8 cellular contexts compared by ENCODE assay signal in the genomic region with DNA sequence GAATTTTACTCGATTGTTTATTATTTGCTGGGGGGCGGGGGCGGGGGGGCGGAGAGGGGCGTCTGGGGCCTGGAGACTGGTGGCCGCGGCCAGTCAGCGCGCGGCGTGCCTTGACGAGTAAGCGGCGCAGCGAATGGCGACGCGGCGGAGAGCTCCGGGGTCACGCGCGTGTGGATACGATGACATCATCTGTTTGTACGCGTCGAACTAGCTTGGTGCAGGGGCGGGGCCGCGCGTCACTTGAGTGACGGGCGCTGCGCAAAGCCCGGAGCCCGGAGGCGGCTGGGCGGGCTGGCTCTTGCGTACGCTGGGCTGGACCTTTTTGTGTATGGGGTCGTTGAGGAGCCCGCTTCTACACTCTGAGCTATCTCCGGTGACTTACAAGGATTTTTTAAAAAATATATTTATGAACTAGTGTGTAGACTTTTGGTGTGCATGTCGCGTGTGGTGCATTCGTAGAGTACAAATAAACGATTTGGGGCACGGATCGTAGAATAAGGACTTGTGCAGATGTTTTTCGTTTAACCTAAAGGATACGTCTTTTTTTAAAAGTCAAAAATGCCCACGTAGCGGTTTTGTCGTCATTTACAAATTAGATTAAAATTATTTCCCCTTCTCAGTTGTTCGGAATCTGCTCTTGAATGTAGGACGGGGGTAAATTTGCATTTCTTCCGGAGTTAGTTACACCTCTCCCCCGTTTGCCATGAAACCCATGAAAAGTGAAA. TPM values are rescaled to one million over a fixed set of nuclear protein-coding genes. Genes with fewer than 3 reads are reported as not detected.
DNase-seq lines count a peak whose midpoint lies in the region; ATAC-seq, FAIRE-seq and TF ChIP-seq lines count a peak whose summit lies in the region.

No MANE protein-coding gene starts in this region.

- FAIRE-seq in HepG2 (lab: Jason Lieb, UNC) = peak; percentile 67

- peak overlapping the region; percentile 96 for H3K27ac ChIP-seq in HepG2 (ENCODE audit: extremely low read length, insufficient read depth, low read length)

- peaks cover 21% of the 10 kb centered on the region for H3K79me2 ChIP-seq in HepG2 (ENCODE audit: insufficient read depth, low read length)

- in situ Hi-C loops in HepG2 (cut with HindIII; ENCODE audit: extremely low pct_ligation_motif_present, low pct_unique_long_range_greater_than_20kb) = no loop called here

- ATAC-seq in GM19397 (IDR thresholded peaks at IDR 0.05; ENCODE audit: unreplicated experiment) = peak; percentile 56
- ATAC-seq in HG03558 (IDR thresholded peaks at IDR 0.05; ENCODE audit: extremely low read depth, unreplicated experiment) = peak; percentile 38
- ATAC-seq in HepG2 = peak; percentile 51

- H2AFZ ChIP-seq in HepG2 (ENCODE audit: low read length) = no peak overlapping the region

- CTCF ChIA-PET in HepG2 (lab: Yijun Ruan, JAX; ENCODE audit: low intra/inter-chr PET ratio, low total read pairs) = no interaction called here

- peak overlapping the region; percentile 88 for H3K9ac ChIP-seq in HepG2 (ENCODE audit: insufficient read depth, low read depth, low read length)

- H3K27me3 ChIP-seq in BE2C (no peaks in the 10 kb centered on the region), HepG2 (ENCODE audit: control insufficient read depth in 1 of 2, insufficient read depth in 2 of 2, low read length in 2 of 2) (no peaks in the 10 kb centered on the region; a peak in 2 of 5 replicates)

- no peak; a peak in 1 of 4 replicates for TF ChIP-seq POLR2A in HepG2 (IDR thresholded peaks at IDR 0.05; ENCODE audit: insufficient read depth in 1 of 2, low read depth in 2 of 2, low read length in 2 of 2)

- peaks cover 5% of the 10 kb centered on the region for H3K4me1 ChIP-seq in BE2C
- H3K4me1 ChIP-seq in HepG2 (ENCODE audit: insufficient read depth, low read length) = peaks cover 48% of the 10 kb centered on the region

- H3K9me3 ChIP-seq in BE2C = no peaks in the 10 kb centered on the region
- H3K9me3 ChIP-seq in HepG2 (ENCODE audit: low read length) = no peaks in the 10 kb centered on the region

- no TSS peak for BruUV-seq in HepG2 (replicated peaks; lab: Mats Ljungman, UMichigan)

- DNase-seq in BE2C (peak; percentile 99), NCI-H748 treated with DMSO at 0.1 percent for 48 hours (lab: John Stamatoyannopoulos, UW) (peak; percentile 97), dermis blood vessel endothelial cell (peak; percentile 100), HepG2 (ENCODE audit: low spot score) (peak; percentile 94)
- peak; percentile 93 to 95 for DNase-seq in activated CD4-positive, alpha-beta T cell treated with anti-CD3 and anti-CD28 coated beads, Interleukin-2, amount 50 U/mL, for 48 hours
- peak; percentile 95 for DNase-seq in stimulated activated CD4-positive, alpha-beta T cell treated with anti-CD3 and anti-CD28 coated beads, Interleukin-2, amount 100 ng/mL, for 4 hours (ENCODE audit: low read depth)

- H4K20me1 ChIP-seq in HepG2 (ENCODE audit: insufficient read depth, low read length) = peaks cover 11% of the 10 kb centered on the region

- no peak for TF ChIP-seq CTCF in BE2C (IDR thresholded peaks at IDR 0.05; ENCODE audit: low read depth, low read length)
- no peak for TF ChIP-seq CTCF in HepG2 (CRISPR knock-in tag; IDR thresholded peaks at IDR 0.05)

- H3K4me3 ChIP-seq in BE2C (ENCODE audit: low read depth, low read length) = peak overlapping the region; percentile 86
- peak overlapping the region; percentile 90 to 99 (median 96) for H3K4me3 ChIP-seq in HepG2 (replicated peaks in 1 of 3; ENCODE audit: insufficient read depth in 1 of 3, low read depth in 2 of 3, low read length in 3 of 3)

- WGBS in HepG2 (ENCODE audit: low lambda C conversion rate) = under 1% methylated on average over 28 of the region's 58 CpGs

- intact Hi-C loops in HepG2 (cut with micrococcal nuclease; ENCODE audit: unreplicated experiment) = loop anchor here (5.0 kb wide), 1 partner anchor 279 kb away; no protein-coding TSS in a partner anchor

- peak overlapping the region; percentile 99 for H3K4me2 ChIP-seq in HepG2 (ENCODE audit: low read depth, low read length)

- TF ChIP-seq EP300 in HepG2 (IDR thresholded peaks at IDR 0.05; ENCODE audit: low read depth in 2 of 2, low read length in 2 of 2) (peak; percentile 27 to 68; a peak in 2 of 4 replicates), HepG2 (CRISPR knock-in tag; IDR thresholded peaks at IDR 0.05; ENCODE audit: borderline replicate concordance) (peak; percentile 36; the same call in 1 of the 2 replicates)

- H3K36me3 ChIP-seq in BE2C = no peaks in the 10 kb centered on the region
- no peaks in the 10 kb centered on the region for H3K36me3 ChIP-seq in HepG2 (replicated peaks in 1 of 2; ENCODE audit: control insufficient read depth in 1 of 2, insufficient read depth in 2 of 2, low read length in 2 of 2)

- no peak for TF ChIP-seq RAD21 in HepG2 (CRISPR knock-in tag; IDR thresholded peaks at IDR 0.05)

- POLR2A ChIA-PET in HepG2 (lab: Yijun Ruan, JAX) = interaction anchor here (0.9 to 3.1 kb wide), 14 partner anchors 9 to 601 kb away, joined by 3 to 16 read pairs (median 4); partner anchors contain the start of genes ARMC2, SEC63, SESN1 and SNX3

TF ChIP-seq in HepG2, 621 proteins besides CTCF, POLR2A, EP300 and RAD21 (continues in another document):
- TF ChIP-seq ZFP36L1 (CRISPR knock-in tag; IDR thresholded peaks at IDR 0.05) (no peak), ZNF12 (CRISPR knock-in tag; IDR thresholded peaks at IDR 0.05) (no peak), DDIT3 (CRISPR knock-in tag; IDR thresholded peaks at IDR 0.05) (no peak), ZNF276 (CRISPR knock-in tag; IDR thresholded peaks at IDR 0.05; ENCODE audit: low read depth) (no peak), ZNF850 (CRISPR knock-in tag; conservative IDR thresholded peaks at IDR 0.05) (no peak), ZNF703 (CRISPR knock-in tag; IDR thresholded peaks at IDR 0.05; ENCODE audit: borderline replicate concordance) (no peak)

RNA-seq across cellular contexts. Expression of gene FOXO3, which starts 2.2 kb away (rescaled TPM):
- 25.3 TPM for polyA plus RNA-seq in BE2C (2012; ENCODE audit: insufficient read depth, insufficient read length, low read depth)
- total RNA-seq in dermis blood vessel endothelial cell (21.3 and 22.2 TPM in 2 replicates), HepG2 (2016; rRNA removed; fragmentation: Illumina TruSeq; extraction: Trizol) (16.0 and 16.9 TPM in 2 replicates)
- 32.6 and 35.1 TPM in 2 replicates for total RNA-seq in HepG2 (2016; cell fraction: cytosol; rRNA removed; fragmentation: Illumina TruSeq; extraction: Trizol; ENCODE audit: low read depth)
- total RNA-seq in HepG2 (2016; cell fraction: insoluble cytoplasmic fraction; rRNA removed; fragmentation: Illumina TruSeq; extraction: Trizol) = 15.7 and 15.9 TPM in 2 replicates
- total RNA-seq in HepG2 (2016; cell fraction: membrane; rRNA removed; fragmentation: Illumina TruSeq; extraction: Trizol) = 26.2 and 29.7 TPM in 2 replicates
- total RNA-seq in HepG2 (2016; cell fraction: nucleus; rRNA removed; fragmentation: Illumina TruSeq; extraction: Trizol) = 14.0 and 14.8 TPM in 2 replicates
- 21.3 and 22.5 TPM in 2 replicates for polyA plus RNA-seq in HepG2 (2011; rRNA removed)
- polyA plus RNA-seq in HepG2 (2011; cell fraction: cytosol; rRNA removed) = 14.1 and 14.6 TPM in 2 replicates
- polyA plus RNA-seq in HepG2 (2011; cell fraction: nucleus; rRNA removed) = 17.2 and 17.5 TPM in 2 replicates
- polyA plus RNA-seq in HepG2 (2012) = 16.0 and 18.2 TPM in 2 replicates
- polyA plus RNA-seq in HepG2 (2016; cell fraction: cytosol; fragmentation: Illumina TruSeq; extraction: Trizol; ENCODE audit: low read depth) = 0.35 and 0.42 TPM in 2 replicates
- 11.8 and 12.6 TPM in 2 replicates for polyA plus RNA-seq in HepG2 (2016; cell fraction: insoluble cytoplasmic fraction; fragmentation: Illumina TruSeq; extraction: Trizol; ENCODE audit: low read depth)
- polyA plus RNA-seq in HepG2 (2016; cell fraction: membrane; fragmentation: Illumina TruSeq; extraction: Trizol; ENCODE audit: low read depth) = 1.3 and 1.4 TPM in 2 replicates
- 10.9 and 12.0 TPM in 2 replicates for polyA plus RNA-seq in HepG2 (2016; cell fraction: nucleus; fragmentation: Illumina TruSeq; extraction: Trizol; ENCODE audit: insufficient read depth, low read depth)
- 76.4 and 181 TPM in 2 replicates for polyA minus RNA-seq in HepG2 (2011; rRNA and poly(A)+ RNA removed; ENCODE audit: low replicate concordance)
- polyA minus RNA-seq in HepG2 (2011; cell fraction: cytosol; rRNA and poly(A)+ RNA removed) = 34.7 and 39.1 TPM in 2 replicates
- polyA minus RNA-seq in HepG2 (2011; cell fraction: nucleus; rRNA and poly(A)+ RNA removed) = 43.9 and 53.5 TPM in 2 replicates

Comparison
In these comparisons a context has a peak if more than half of its experiments do, and no peak if none do; other contexts are left out.
1. Peak in every context shown above with its lines: DNase-seq, ATAC-seq, H3K4me3 ChIP-seq and H3K27ac ChIP-seq.